ENCODE assay signal across 16 cellular contexts in genomic region chr4:143357161-143357845, GRCh38. TPM values are rescaled to one million over a fixed set of nuclear protein-coding genes. Genes with fewer than 3 reads are reported as not detected.
DNase-seq lines count a peak whose midpoint lies in the region; ATAC-seq and TF ChIP-seq lines count a peak whose summit lies in the region.
"Had no signal": no experiment of that assay in that cellular context is flagged by ENCODE, and none has a peak within 500 bp of the region (broad histone marks: within the 10 kb centered on the region; RNA-seq: fewer than 3 reads in every experiment).

No MANE protein-coding gene starts in this region.

- H3K4me3 Mint-ChIP-seq in H9 (no peak overlapping the region), activated B cell treated with CpG ODN at 0.5 μM for 24 hours (no peak overlapping the region), memory B cell (peak overlapping the region; percentile 32)
- H3K4me3 Mint-ChIP-seq: dendritic cell treated with granulocyte-macrophage colony-stimulating factor and Interleukin-4, amounts not matched to agents 40 ng/mL and 50 ng/mL, for 4 days; naive thymus-derived CD8-positive, alpha-beta T cell had no signal

- H3K9ac ChIP-seq in BLaER1 (no peak overlapping the region), H9 (ENCODE audit: extremely low read depth, insufficient read length, low read length) (no peak overlapping the region)

- no peak overlapping the region for H2AFZ ChIP-seq in H9 (ENCODE audit: low read length)

- H3K23me2 ChIP-seq in H9 (ENCODE audit: insufficient read length, low read depth, low read length, poor library complexity, severe bottlenecking), result no peaks in the 10 kb centered on the region

- peaks cover 74 to 75% of the 10 kb centered on the region in 2 experiments for H3K4me1 Mint-ChIP-seq in H9
- peaks cover 74% of the 10 kb centered on the region for H3K4me1 Mint-ChIP-seq in activated B cell treated with CpG ODN at 0.5 μM for 24 hours
- H3K4me1 Mint-ChIP-seq in memory B cell, result peaks cover 18% of the 10 kb centered on the region

- no peak overlapping the region for H3T11ph ChIP-seq in H9 (ENCODE audit: low read length)

- no peak overlapping the region for H3K18ac ChIP-seq in H9 (ENCODE audit: insufficient read length, low read depth, low read length)

- H3K27ac Mint-ChIP-seq in H9 (peak overlapping the region; percentile 44 to 95 (median 76); a peak in 6 of 7 replicates), activated B cell treated with CpG ODN at 0.5 μM for 24 hours (peak overlapping the region; percentile 75), memory B cell (peak overlapping the region; percentile 75)
- H3K27ac Mint-ChIP-seq: dendritic cell treated with granulocyte-macrophage colony-stimulating factor and Interleukin-4, amounts not matched to agents 40 ng/mL and 50 ng/mL, for 4 days had no signal

- H4K8ac ChIP-seq in H9 (replicated peaks; ENCODE audit: insufficient read length, low read depth, low read length), result no peak overlapping the region

- no peak for TF ChIP-seq CTCF in H9 (conservative IDR thresholded peaks at IDR 0.05)
- TF ChIP-seq CTCF in activated B cell treated with CpG ODN at 0.5 μM for 24 hours (IDR thresholded peaks at IDR 0.05), result no peak

- H4K5ac ChIP-seq in H9 (ENCODE audit: insufficient read length, low read depth, low read length), result no peak overlapping the region

- 0 out of 2 replicates have a peak, but pooled peaks cover 1% of the 10 kb centered on the region for H3K79me2 ChIP-seq in H9 (ENCODE audit: insufficient read depth, low read length)

- POLR2A ChIA-PET in activated B cell treated with CpG ODN at 0.5 μM for 24 hours (lab: Charles Lee), result interaction anchor here (2.3 to 5.8 kb wide), 2 partner anchors 19 to 20 kb away, joined by 19 to 31 read pairs; partner anchors contain the start of gene GAB1

- no peak overlapping the region for H2BK12ac ChIP-seq in H9 (ENCODE audit: insufficient read length, low read depth, low read length)

- H3K23ac ChIP-seq in H9 (ENCODE audit: insufficient read length, low read depth, low read length), result no peak overlapping the region

- intact Hi-C loops in activated B cell treated with CpG ODN at 0.5 μM for 24 hours (cut with micrococcal nuclease), result no loop called here

- H3K36me3 Mint-ChIP-seq in H9 (ENCODE audit: insufficient read depth in 1 of 3, low read depth in 3 of 3), result no peaks in the 10 kb centered on the region
- no peaks in the 10 kb centered on the region for H3K36me3 Mint-ChIP-seq in activated B cell treated with CpG ODN at 0.5 μM for 24 hours (ENCODE audit: low read depth)
- no peaks in the 10 kb centered on the region for H3K36me3 Mint-ChIP-seq in memory B cell
- H3K36me3 Mint-ChIP-seq: naive thymus-derived CD8-positive, alpha-beta T cell had no signal

- peaks cover 90% of the 10 kb centered on the region for H3K4me1 ChIP-seq in BLaER1
- H3K4me1 ChIP-seq in H9 (ENCODE audit: insufficient read depth, low read length), result peaks cover 8% of the 10 kb centered on the region; the same call in 1 of the 2 replicates

- H3K27ac ChIP-seq in BLaER1, result 0 out of 2 replicates have a peak overlapping the region, but pooled peaks have one; percentile 84
- no peak overlapping the region for H3K27ac ChIP-seq in H9 (ENCODE audit: insufficient read length, low read depth, low read length)

- no peak for ATAC-seq in activated B cell treated with CpG ODN at 0.5 μM for 24 hours (ENCODE audit: low read depth)
- ATAC-seq in memory B cell (ENCODE audit: low read depth), result peak; percentile 30
- no peak for ATAC-seq in GM18502 (IDR thresholded peaks at IDR 0.05; ENCODE audit: poor library complexity, unreplicated experiment)
- ATAC-seq: naive thymus-derived CD8-positive, alpha-beta T cell had no signal

- H2BK5ac ChIP-seq in H9 (ENCODE audit: insufficient read length, low read length), result no peak overlapping the region

- H3K9me3 Mint-ChIP-seq in H9, result no peaks in the 10 kb centered on the region
- H3K9me3 Mint-ChIP-seq in activated B cell treated with CpG ODN at 0.5 μM for 24 hours, result no peaks in the 10 kb centered on the region
- no peaks in the 10 kb centered on the region for H3K9me3 Mint-ChIP-seq in memory B cell
- H3K9me3 Mint-ChIP-seq: dendritic cell treated with granulocyte-macrophage colony-stimulating factor and Interleukin-4, amounts not matched to agents 40 ng/mL and 50 ng/mL, for 4 days; naive thymus-derived CD8-positive, alpha-beta T cell had no signal

- H3K27me3 ChIP-seq in BLaER1 (no peaks in the 10 kb centered on the region), H9 (ENCODE audit: insufficient read depth, low read length) (no peaks in the 10 kb centered on the region)
- H3K27me3 ChIP-seq: tibial nerve had no signal

- H2AK5ac ChIP-seq in H9 (ENCODE audit: insufficient read length, low read length), result no peak overlapping the region

- H3K79me1 ChIP-seq in H9 (ENCODE audit: insufficient read depth, low read depth, low read length, poor library complexity, severe bottlenecking), result no peaks in the 10 kb centered on the region

- no CpG with 5 or more reads among the region's 1 CpG for WGBS in H9 (ENCODE audit: extremely low coverage, insufficient read length, low lambda C conversion rate)

- no peaks in the 10 kb centered on the region for H3K9me3 ChIP-seq in BLaER1
- no peaks in the 10 kb centered on the region for H3K9me3 ChIP-seq in H9 (ENCODE audit: control insufficient read depth, low read depth, low read length)
- H3K9me3 ChIP-seq: tibial nerve had no signal

- H3K14ac ChIP-seq in H9 (ENCODE audit: insufficient read depth, low read length), result no peak overlapping the region

- H3K36me3 ChIP-seq in BLaER1, result peaks cover 4% of the 10 kb centered on the region; the same call in 1 of the 2 replicates
- H3K36me3 ChIP-seq: tibial nerve had no signal

- H4K20me1 ChIP-seq in BLaER1 (peaks cover 27% of the 10 kb centered on the region), H9 (ENCODE audit: control insufficient read depth, insufficient read depth, insufficient read length) (no peaks in the 10 kb centered on the region)

- H4K91ac ChIP-seq in H9 (ENCODE audit: insufficient read length, low read depth, low read length), result no peak overlapping the region

- H3K27me3 Mint-ChIP-seq in H9 (ENCODE audit: low read depth) (no peaks in the 10 kb centered on the region), activated B cell treated with CpG ODN at 0.5 μM for 24 hours (no peaks in the 10 kb centered on the region), memory B cell (peaks cover 1% of the 10 kb centered on the region)
- H3K27me3 Mint-ChIP-seq: dendritic cell treated with granulocyte-macrophage colony-stimulating factor and Interleukin-4, amounts not matched to agents 40 ng/mL and 50 ng/mL, for 4 days; naive thymus-derived CD8-positive, alpha-beta T cell had no signal

- H2BK20ac ChIP-seq in H9 (ENCODE audit: low read depth, low read length, poor library complexity, severe bottlenecking), result no peak overlapping the region

- CTCF ChIA-PET in activated B cell treated with CpG ODN at 0.5 μM for 24 hours (lab: Charles Lee), result interaction anchor here (3.8 kb wide), 1 partner anchor 18 kb away, joined by 12 read pairs; no protein-coding TSS in a partner anchor

- peak overlapping the region; percentile 27; the same call in 1 of the 2 replicates for H3K4me2 ChIP-seq in BLaER1
- H3K4me2 ChIP-seq in H9 (ENCODE audit: insufficient read depth, insufficient read length, low read length), result no peak overlapping the region

- DNase-seq in H9 (no peak), activated B cell treated with CpG ODN at 0.5 μM for 24 hours (no peak), memory B cell (ENCODE audit: low spot score in 2 of 2) (no peak), hepatic stellate cell (ENCODE audit: low spot score) (no peak), NCI-H446 (lab: John Stamatoyannopoulos, UW) (no peak), EL (no peak)
- DNase-seq: activated CD4-positive, CD25-positive, alpha-beta regulatory T cell; KBM-7; naive thymus-derived CD8-positive, alpha-beta T cell; NCI-H2171 treated with DMSO at 0.1 percent for 48 hours; SHP77; stimulated activated CD4-positive, alpha-beta T cell treated with anti-CD3 and anti-CD28 coated beads, Interleukin-4, amount 100 ng/mL, for 1 hour had no signal

- H3K56ac ChIP-seq in H9 (ENCODE audit: insufficient read length, low read depth, low read length), result no peak overlapping the region

- H3K4ac ChIP-seq in H9 (ENCODE audit: low read depth, low read length), result no peak overlapping the region

- H3K4me3 ChIP-seq in BLaER1, result no peak overlapping the region
- H3K4me3 ChIP-seq: tibial nerve had no signal

- H2BK15ac ChIP-seq in H9 (ENCODE audit: low read depth, low read length), result no peak overlapping the region

- no peak overlapping the region for H2BK120ac ChIP-seq in H9 (ENCODE audit: low read depth, low read length, poor library complexity, severe bottlenecking)

RNA-seq across cellular contexts. Expression of gene GAB1, which starts 20.6 kb away (rescaled TPM):
- 13.8 and 15.3 TPM in 2 replicates for total RNA-seq in H9 (2021)
- total RNA-seq in activated B cell treated with CpG ODN at 0.5 μM for 24 hours, result 11.9 and 12.0 TPM in 2 replicates
